In genomic region chr6:117267766-117268534, GRCh38 we compare ENCODE assay signal across 1 cellular context.
TF ChIP-seq lines count a peak whose summit lies in the region.

No MANE protein-coding gene starts in this region.

TF ChIP-seq in WTC11, 78 proteins besides CTCF, POLR2A, EP300 and RAD21 (continued from another document):
- TF ChIP-seq, protein P1, sequence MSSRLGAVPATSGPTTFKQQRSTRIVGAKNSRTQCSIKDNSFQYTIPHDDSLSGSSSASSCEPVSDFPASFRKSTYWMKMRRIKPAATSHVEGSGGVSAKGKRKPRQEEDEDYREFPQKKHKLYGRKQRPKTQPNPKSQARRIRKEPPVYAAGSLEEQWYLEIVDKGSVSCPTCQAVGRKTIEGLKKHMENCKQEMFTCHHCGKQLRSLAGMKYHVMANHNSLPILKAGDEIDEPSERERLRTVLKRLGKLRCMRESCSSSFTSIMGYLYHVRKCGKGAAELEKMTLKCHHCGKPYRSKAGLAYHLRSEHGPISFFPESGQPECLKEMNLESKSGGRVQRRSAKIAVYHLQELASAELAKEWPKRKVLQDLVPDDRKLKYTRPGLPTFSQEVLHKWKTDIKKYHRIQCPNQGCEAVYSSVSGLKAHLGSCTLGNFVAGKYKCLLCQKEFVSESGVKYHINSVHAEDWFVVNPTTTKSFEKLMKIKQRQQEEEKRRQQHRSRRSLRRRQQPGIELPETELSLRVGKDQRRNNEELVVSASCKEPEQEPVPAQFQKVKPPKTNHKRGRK (CRISPR knock-in tag; IDR thresholded peaks at IDR 0.05; ENCODE audit: borderline replicate concordance): no peak
- TF ChIP-seq NR2C2 (CRISPR knock-in tag; IDR thresholded peaks at IDR 0.05): no peak
- no peak for TF ChIP-seq ERG (CRISPR knock-in tag; IDR thresholded peaks at IDR 0.05)
- TF ChIP-seq GABPB1 (CRISPR knock-in tag; IDR thresholded peaks at IDR 0.05): no peak
- TF ChIP-seq, protein P2, sequence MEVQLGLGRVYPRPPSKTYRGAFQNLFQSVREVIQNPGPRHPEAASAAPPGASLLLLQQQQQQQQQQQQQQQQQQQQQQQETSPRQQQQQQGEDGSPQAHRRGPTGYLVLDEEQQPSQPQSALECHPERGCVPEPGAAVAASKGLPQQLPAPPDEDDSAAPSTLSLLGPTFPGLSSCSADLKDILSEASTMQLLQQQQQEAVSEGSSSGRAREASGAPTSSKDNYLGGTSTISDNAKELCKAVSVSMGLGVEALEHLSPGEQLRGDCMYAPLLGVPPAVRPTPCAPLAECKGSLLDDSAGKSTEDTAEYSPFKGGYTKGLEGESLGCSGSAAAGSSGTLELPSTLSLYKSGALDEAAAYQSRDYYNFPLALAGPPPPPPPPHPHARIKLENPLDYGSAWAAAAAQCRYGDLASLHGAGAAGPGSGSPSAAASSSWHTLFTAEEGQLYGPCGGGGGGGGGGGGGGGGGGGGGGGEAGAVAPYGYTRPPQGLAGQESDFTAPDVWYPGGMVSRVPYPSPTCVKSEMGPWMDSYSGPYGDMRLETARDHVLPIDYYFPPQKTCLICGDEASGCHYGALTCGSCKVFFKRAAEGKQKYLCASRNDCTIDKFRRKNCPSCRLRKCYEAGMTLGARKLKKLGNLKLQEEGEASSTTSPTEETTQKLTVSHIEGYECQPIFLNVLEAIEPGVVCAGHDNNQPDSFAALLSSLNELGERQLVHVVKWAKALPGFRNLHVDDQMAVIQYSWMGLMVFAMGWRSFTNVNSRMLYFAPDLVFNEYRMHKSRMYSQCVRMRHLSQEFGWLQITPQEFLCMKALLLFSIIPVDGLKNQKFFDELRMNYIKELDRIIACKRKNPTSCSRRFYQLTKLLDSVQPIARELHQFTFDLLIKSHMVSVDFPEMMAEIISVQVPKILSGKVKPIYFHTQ (CRISPR knock-in tag; IDR thresholded peaks at IDR 0.05): no peak
- no peak for TF ChIP-seq MYBL2 (CRISPR knock-in tag; IDR thresholded peaks at IDR 0.05)
- no peak for TF ChIP-seq NR1H2 (CRISPR knock-in tag; IDR thresholded peaks at IDR 0.05)
- TF ChIP-seq TCF7 (CRISPR knock-in tag; IDR thresholded peaks at IDR 0.05; ENCODE audit: low read depth): no peak
- no peak for TF ChIP-seq ZNF671 (CRISPR knock-in tag; IDR thresholded peaks at IDR 0.05)
- TF ChIP-seq SMAD3 (CRISPR knock-in tag; IDR thresholded peaks at IDR 0.05; ENCODE audit: borderline replicate concordance): no peak
TF ChIP-seq in WTC11: peak in this region for 0.
